8 cellular contexts compared by ENCODE assay signal in genomic region chr6:7974932-7975763, GRCh38.
A peak's percentile ranks its signal among the peaks of the same experiment; 100 is the strongest.
DNase-seq lines count a peak whose midpoint lies in the region; ATAC-seq, FAIRE-seq and TF ChIP-seq lines count a peak whose summit lies in the region.

No MANE protein-coding gene starts in this region.

- H3K79me2 ChIP-seq in keratinocyte (ENCODE audit: control insufficient read depth, insufficient read depth, low read length): no peaks in the 10 kb centered on the region

- DNase-seq in Daoy (ENCODE audit: low read depth) (peak; percentile 99), LHCN-M2 (ENCODE audit: low read depth) (peak; percentile 84), astrocyte of the spinal cord (ENCODE audit: low read depth, low spot score) (peak; percentile 89), keratinocyte (ENCODE audit: low read depth, low spot score) (peak; percentile 44), stomach (peak; percentile 73), NCI-H1048 (lab: John Stamatoyannopoulos, UW) (no peak), GM13977 (ENCODE audit: low spot score) (no peak)

- dilution Hi-C loops in keratinocyte (cut with MboI; ENCODE audit: extremely low pct_ligation_motif_present, low sequenced_read_pairs): no loop called here

- FAIRE-seq in keratinocyte (lab: Jason Lieb, UNC): no peak

- H3K36me3 ChIP-seq in keratinocyte (ENCODE audit: control insufficient read depth in 2 of 2, extremely low read depth in 1 of 2, insufficient read depth in 2 of 2, low read length in 2 of 2) (no peaks in the 10 kb centered on the region), stomach (no peaks in the 10 kb centered on the region)

- H3K27me3 ChIP-seq in keratinocyte (ENCODE audit: control insufficient read depth, extremely low read depth, insufficient read depth, low read length) (no peaks in the 10 kb centered on the region), stomach (no peaks in the 10 kb centered on the region)

- no peak overlapping the region for H3K9ac ChIP-seq in keratinocyte (ENCODE audit: control insufficient read depth, extremely low read depth, insufficient read depth, low read length)

- no peak for TF ChIP-seq EP300 in stomach (IDR thresholded peaks at IDR 0.05)

- no peak overlapping the region for H2AFZ ChIP-seq in keratinocyte (ENCODE audit: control insufficient read depth, low read length)

- WGBS in stomach, 5 donors: 4 to 19% (median 8%) methylated on average over 19 of the region's 19 CpGs

- H4K20me1 ChIP-seq in keratinocyte (ENCODE audit: control insufficient read depth, extremely low read depth, insufficient read depth, low read length): no peaks in the 10 kb centered on the region

- H3K27ac ChIP-seq in keratinocyte (ENCODE audit: control insufficient read depth, insufficient read depth, low read length) (no peak overlapping the region), stomach (peak overlapping the region in 4 of 5 donors; percentile 16 to 59 (median 52))

- ATAC-seq in GM21786 (IDR thresholded peaks at IDR 0.05; ENCODE audit: unreplicated experiment): no peak

- TF ChIP-seq CTCF in astrocyte of the spinal cord (IDR thresholded peaks at IDR 0.05; ENCODE audit: low read depth, low read length) (no peak), keratinocyte (optimal IDR thresholded peaks at IDR 0.05 in 1 of 3, IDR thresholded peaks at IDR 0.05 in 1 of 3, conservative IDR thresholded peaks at IDR 0.05 in 1 of 3; ENCODE audit: extremely low read depth in 1 of 3, insufficient read depth in 2 of 3, low read length in 3 of 3) (no peak), stomach (IDR thresholded peaks at IDR 0.05) (no peak), GM13977 (IDR thresholded peaks at IDR 0.05; ENCODE audit: extremely low read depth, insufficient read depth, missing control alignments) (no peak)

- in situ Hi-C loops in astrocyte of the spinal cord (cut with HindIII; ENCODE audit: low sequenced_read_pairs): no loop called here
- in situ Hi-C loops in GM13977 (cut with MboI; ENCODE audit: low pct_unique_long_range_greater_than_20kb, low sequenced_read_pairs, unreplicated experiment): no loop called here

- H3K9me3 ChIP-seq in keratinocyte (ENCODE audit: control insufficient read depth, low read depth, low read length): no peaks in the 10 kb centered on the region
- peaks cover 0 to 6% (median 0%) of the 10 kb centered on the region in 4 donors for H3K9me3 ChIP-seq in stomach

- peak overlapping the region; percentile 42 for H3K4me2 ChIP-seq in keratinocyte (ENCODE audit: control insufficient read depth, extremely low read depth, insufficient read depth, low read depth, low read length)

- H3K4me3 ChIP-seq in astrocyte of the spinal cord (ENCODE audit: low read depth, low read length): peak overlapping the region; percentile 2
- H3K4me3 ChIP-seq in keratinocyte (ENCODE audit: control insufficient read depth in 2 of 3, extremely low read depth in 1 of 3, insufficient read depth in 2 of 3, low read depth in 1 of 3, low read length in 3 of 3): no peak overlapping the region
- peak overlapping the region; percentile 4 to 17 (median 12) for H3K4me3 ChIP-seq in stomach

- intact Hi-C loops in stomach (cut with DNase I; ENCODE audit: low total_unique reads): no loop called here

- no peaks in the 10 kb centered on the region for H3K9me1 ChIP-seq in keratinocyte (ENCODE audit: control insufficient read depth, extremely low read depth, insufficient read depth, low read length)

- H3K4me1 ChIP-seq in keratinocyte (ENCODE audit: control insufficient read depth, extremely low read depth, insufficient read depth, low read length): peaks cover 3% of the 10 kb centered on the region
- peaks cover 7 to 22% (median 19%) of the 10 kb centered on the region in 4 donors for H3K4me1 ChIP-seq in stomach

- no peak for TF ChIP-seq POLR2A in stomach (IDR thresholded peaks at IDR 0.05)

Comparison
In these comparisons a context has a peak if more than half of its experiments do, and no peak if none do; other contexts are left out.
1. DNase-seq: peak in Daoy (single experiment), LHCN-M2 (single experiment), astrocyte of the spinal cord (single experiment), keratinocyte (single experiment) and stomach (single experiment); none in NCI-H1048 (single experiment) and GM13977 (single experiment).
2. H3K4me3 ChIP-seq: peak in astrocyte of the spinal cord (single experiment) and stomach (4 of 4); none in keratinocyte (0 of 3).